Comparison of ENCODE assay signal across 8 cellular contexts in the genomic region with DNA sequence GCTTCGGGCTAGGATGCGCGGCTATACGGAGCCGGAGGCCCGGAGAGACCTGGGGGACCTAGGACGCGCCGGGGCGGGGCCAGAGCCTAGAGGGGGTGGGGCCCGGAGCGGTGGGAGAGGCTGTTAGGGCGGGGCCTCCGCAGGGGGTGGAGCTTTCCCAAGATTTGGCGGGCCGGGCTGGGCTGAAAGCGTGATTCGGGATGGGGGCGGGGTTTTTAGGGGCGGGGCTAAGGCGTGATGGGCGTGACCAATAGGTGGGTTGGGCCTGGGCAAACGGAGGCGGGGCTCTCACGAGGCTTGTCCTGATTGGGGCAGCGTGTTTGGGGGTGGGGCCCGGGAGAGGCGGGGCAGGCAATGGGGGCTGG. TPM values are rescaled to one million over a fixed set of nuclear protein-coding genes. Genes with fewer than 3 reads are reported as not detected.
DNase-seq lines count a peak whose midpoint lies in the region; ATAC-seq and TF ChIP-seq lines count a peak whose summit lies in the region.

No MANE protein-coding gene starts in this region.

- H3K36me3 ChIP-seq in rectal smooth muscle tissue (ENCODE audit: control insufficient read depth, insufficient read depth, low read length) (no peaks in the 10 kb centered on the region), vagina (no peaks in the 10 kb centered on the region)

- in situ Hi-C loops in astrocyte of the cerebellum (cut with HindIII; ENCODE audit: low sequenced_read_pairs) = no loop called here

- peak; percentile 28 for ATAC-seq in HG02938 (IDR thresholded peaks at IDR 0.05; ENCODE audit: unreplicated experiment)

- no peaks in the 10 kb centered on the region for H3K9me3 ChIP-seq in vagina

- H3K4me1 ChIP-seq in rectal smooth muscle tissue (ENCODE audit: control insufficient read depth, insufficient read depth, low read length) (peaks cover 14% of the 10 kb centered on the region), vagina (peaks cover 59% of the 10 kb centered on the region)

- TF ChIP-seq CTCF in astrocyte of the cerebellum (IDR thresholded peaks at IDR 0.05; ENCODE audit: low read depth, low read length, missing control alignments) = no peak
- TF ChIP-seq CTCF in vagina (IDR thresholded peaks at IDR 0.05) = no peak

- H3K4me3 ChIP-seq in astrocyte of the cerebellum (ENCODE audit: low read depth, low read length) (peak overlapping the region; percentile 65), rectal smooth muscle tissue (ENCODE audit: low read length) (peak overlapping the region; percentile 83), vagina (peak overlapping the region; percentile 89 to 98)

- TF ChIP-seq POLR2A in GM15510 (IDR thresholded peaks at IDR 0.05; ENCODE audit: borderline replicate concordance, extremely low read depth, insufficient read length) = peak; percentile 46
- no peak for TF ChIP-seq POLR2A in vagina (IDR thresholded peaks at IDR 0.05)

- H3K27me3 ChIP-seq in rectal smooth muscle tissue (ENCODE audit: control insufficient read depth, insufficient read depth, low read length) (no peaks in the 10 kb centered on the region), vagina (no peaks in the 10 kb centered on the region)

- DNase-seq in NCI-H1694 treated with DMSO at 0.1 percent for 48 hours (lab: John Stamatoyannopoulos, UW) (peak; percentile 61), T1000 (lab: John Stamatoyannopoulos, UW) (peak; percentile 93), astrocyte of the cerebellum (ENCODE audit: low read depth) (peak; percentile 83), hepatic stellate cell (ENCODE audit: low spot score) (peak; percentile 92), vagina (ENCODE audit: extremely low spot score in 2 of 2) (peak in 1 of 2 donors; percentile 95)

- intact Hi-C loops in vagina (cut with DNase I) = loop anchor here (5.0 kb wide), 1 partner anchor 33 kb away; no protein-coding TSS in a partner anchor

- peak overlapping the region; percentile 95 for H3K9ac ChIP-seq in rectal smooth muscle tissue (ENCODE audit: low read length)

- peak overlapping the region; percentile 100 for H3K27ac ChIP-seq in rectal smooth muscle tissue (ENCODE audit: low read depth, low read length)
- peak overlapping the region; percentile 100 for H3K27ac ChIP-seq in vagina

RNA-seq across cellular contexts. Expression of a gene that starts 0.4 kb away (rescaled TPM):
- 88.1 TPM for total RNA-seq in vagina

RNA-seq across cellular contexts. Expression of a gene that starts 22.5 kb away (rescaled TPM):
- 146 TPM for total RNA-seq in vagina

RNA-seq across cellular contexts. Expression of a gene that starts 26.6 kb away (rescaled TPM):
- 92.8 TPM for total RNA-seq in vagina

RNA-seq across cellular contexts. Expression of a gene that starts 47.5 kb away (rescaled TPM):
- total RNA-seq in vagina = 20.9 TPM

RNA-seq across cellular contexts. Expression of a gene that starts 54.2 kb away (rescaled TPM):
- 140 TPM for total RNA-seq in vagina
